In genomic region chr19:43600326-43600725, GRCh38 we compare ENCODE assay signal across 1 cellular context.
TF ChIP-seq lines count a peak whose summit lies in the region.

No MANE protein-coding gene starts in this region.

TF ChIP-seq in GM12878, 131 proteins besides CTCF, POLR2A, EP300 and RAD21:
- peak; percentile 26 for TF ChIP-seq SIX5 (IDR thresholded peaks at IDR 0.05; ENCODE audit: low read depth, low read length, severe bottlenecking)
